Comparison of ENCODE assay signal across 26 cellular contexts in the genomic region with DNA sequence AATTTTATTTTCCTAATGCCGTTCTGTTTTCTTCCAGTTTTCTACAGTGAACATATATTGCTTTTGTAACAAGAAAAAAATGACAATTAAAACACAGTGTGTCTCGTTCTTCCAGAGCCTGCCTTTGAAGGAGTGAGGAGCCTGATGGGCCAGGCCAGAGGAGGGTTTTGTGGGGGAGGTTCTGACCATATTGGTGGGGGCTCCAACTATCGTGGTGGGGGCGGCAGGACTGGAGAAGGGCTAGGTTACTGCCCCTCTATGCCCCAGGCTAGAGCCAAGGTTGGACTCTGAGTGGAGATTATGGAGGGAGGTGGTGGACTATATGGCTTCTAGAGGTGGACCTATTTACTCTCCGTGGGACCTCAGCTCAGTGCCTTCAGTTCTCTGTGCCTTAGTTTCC.
"Had no signal": no experiment of that assay in that cellular context is flagged by ENCODE, and none has a peak within 500 bp of the region (broad histone marks: within the 10 kb centered on the region; RNA-seq: fewer than 3 reads in every experiment).

No MANE protein-coding gene starts in this region.

- H3K9me3 ChIP-seq: gastrocnemius medialis had no signal

- H3K4me1 ChIP-seq: esophagus squamous epithelium, gastrocnemius medialis, heart right ventricle, left ventricle myocardium inferior, lower lobe of right lung had no signal

- FAIRE-seq: colon, endometrium, islet of Langerhans, keratinocyte had no signal

- ATAC-seq: esophagus mucosa; gastrocnemius medialis; heart right ventricle; left colon; left lobe of liver; lower lobe of right lung; naive thymus-derived CD4-positive, alpha-beta T cell had no signal

- DNase-seq: dorsolateral prefrontal cortex; effector CD4-positive, alpha-beta T cell; effector memory CD4-positive, alpha-beta T cell; erythroblast; esophagus squamous epithelium; foreskin fibroblast; foreskin melanocyte; gastrocnemius medialis; head of caudate nucleus; heart right ventricle; hippocampal formation; kidney glomerular epithelial cell; left colon; left ventricle myocardium inferior; lower lobe of right lung; mesendoderm; midbrain; naive thymus-derived CD4-positive, alpha-beta T cell had no signal

- H3K27ac ChIP-seq: coronary artery, dorsolateral prefrontal cortex, epithelial cell of prostate, esophagus squamous epithelium, gastrocnemius medialis, heart right ventricle, left ventricle myocardium inferior, lower lobe of right lung had no signal

- H3K4me3 ChIP-seq: coronary artery, dorsolateral prefrontal cortex, esophagus squamous epithelium, gastrocnemius medialis, heart right ventricle, left ventricle myocardium inferior, lower lobe of right lung had no signal

- H3K36me3 ChIP-seq: esophagus squamous epithelium, gastrocnemius medialis, heart right ventricle, left ventricle myocardium inferior, lower lobe of right lung had no signal
